Comparison of ENCODE assay signal across 10 cellular contexts in the genomic region with DNA sequence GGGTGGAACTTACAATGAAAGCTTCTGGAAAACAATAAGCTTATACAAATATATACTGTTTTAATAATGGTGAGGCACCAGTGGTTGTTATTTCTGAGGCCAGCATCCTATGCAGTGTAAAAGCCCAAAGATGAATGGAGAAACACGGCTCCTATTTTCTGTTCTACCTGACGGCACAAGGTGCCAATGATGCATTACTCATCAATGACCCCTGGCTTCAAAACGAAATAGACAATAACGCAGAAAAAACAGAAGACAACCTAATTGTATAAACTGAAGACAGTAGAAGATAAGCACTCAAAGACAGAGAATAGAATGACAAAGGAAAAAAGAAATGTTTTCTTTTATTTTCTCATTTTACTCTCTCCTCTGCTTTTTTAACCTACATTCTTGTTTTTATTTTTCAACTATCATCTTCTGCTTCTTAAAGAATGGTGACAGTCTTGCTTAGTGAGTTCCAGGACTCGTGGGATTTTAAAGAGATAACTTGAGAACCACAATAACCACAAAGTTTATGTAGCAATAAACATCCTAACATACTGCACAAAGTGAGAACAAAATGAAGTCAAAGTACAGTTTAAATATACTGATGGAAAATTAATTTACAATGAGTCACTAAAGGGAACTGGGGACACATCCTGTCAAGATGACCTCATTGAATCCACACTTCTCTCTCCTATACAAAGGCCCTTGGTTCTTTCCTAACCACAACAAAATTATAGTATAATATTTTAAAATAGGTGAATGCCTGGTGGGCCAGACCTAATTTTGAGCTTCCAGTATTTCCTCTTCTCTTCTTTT.
A peak's percentile ranks its signal among the peaks of the same experiment; 100 is the strongest.
DNase-seq lines count a peak whose midpoint lies in the region; ATAC-seq and TF ChIP-seq lines count a peak whose summit lies in the region.
"Had no signal": no experiment of that assay in that cellular context is flagged by ENCODE, and none has a peak within 500 bp of the region (broad histone marks: within the 10 kb centered on the region; RNA-seq: fewer than 3 reads in every experiment).

No MANE protein-coding gene starts in this region.

- no peaks in the 10 kb centered on the region for H3K36me3 Mint-ChIP-seq in stimulated activated effector memory CD8-positive, alpha-beta T cell treated with anti-CD3 and anti-CD28 coated beads, Interleukin-12 subunit alpha, Interleukin-12 subunit beta, amount 100 ng/mL, for 72 hours

- H3K4me3 ChIP-seq in fibroblast of mammary gland (ENCODE audit: control insufficient read depth, low read depth, low read length), result no peak overlapping the region

- peak; percentile 4 for DNase-seq in DMS79 treated with DMSO at 0.1 percent for 48 hours (lab: John Stamatoyannopoulos, UW)
- no peak for DNase-seq in DMS79 (lab: John Stamatoyannopoulos, UW)
- DNase-seq in SK-MEL-5 (ENCODE audit: low read depth, low spot score), result peak; percentile 45
- peak; percentile 97 for DNase-seq in fibroblast of mammary gland (ENCODE audit: low read depth)
- DNase-seq in stromal cell of bone marrow (ENCODE audit: low read depth), result peak; percentile 56
- no peak for DNase-seq in stimulated activated effector memory CD8-positive, alpha-beta T cell treated with anti-CD3 and anti-CD28 coated beads, Interleukin-12 subunit alpha, Interleukin-12 subunit beta, amount 100 ng/mL, for 72 hours (ENCODE audit: low spot score in 2 of 2)
- DNase-seq: 8988T, NCI-H187 had no signal

- H3K4me1 Mint-ChIP-seq in stimulated activated effector memory CD8-positive, alpha-beta T cell treated with anti-CD3 and anti-CD28 coated beads, Interleukin-12 subunit alpha, Interleukin-12 subunit beta, amount 100 ng/mL, for 72 hours, result no peaks in the 10 kb centered on the region

- no peak for TF ChIP-seq CTCF in fibroblast of mammary gland (conservative IDR thresholded peaks at IDR 0.05; ENCODE audit: control insufficient read depth, insufficient read depth, low read depth, low read length)

- H3K27ac Mint-ChIP-seq in stimulated activated effector memory CD8-positive, alpha-beta T cell treated with anti-CD3 and anti-CD28 coated beads, Interleukin-12 subunit alpha, Interleukin-12 subunit beta, amount 100 ng/mL, for 72 hours, result no peak overlapping the region

- in situ Hi-C loops in SK-MEL-5 (cut with HindIII; ENCODE audit: low pct_unique_long_range_greater_than_20kb, low sequenced_read_pairs), result no loop called here

- no peak for ATAC-seq in stimulated activated effector memory CD8-positive, alpha-beta T cell treated with anti-CD3 and anti-CD28 coated beads, Interleukin-12 subunit alpha, Interleukin-12 subunit beta, amount 100 ng/mL, for 72 hours
- ATAC-seq in GM21360 (IDR thresholded peaks at IDR 0.05; ENCODE audit: unreplicated experiment) (no peak), GM19035 (IDR thresholded peaks at IDR 0.05; ENCODE audit: unreplicated experiment) (no peak)

- H3K9me3 Mint-ChIP-seq in stimulated activated effector memory CD8-positive, alpha-beta T cell treated with anti-CD3 and anti-CD28 coated beads, Interleukin-12 subunit alpha, Interleukin-12 subunit beta, amount 100 ng/mL, for 72 hours, result no peaks in the 10 kb centered on the region

- no peak overlapping the region for H3K4me3 Mint-ChIP-seq in stimulated activated effector memory CD8-positive, alpha-beta T cell treated with anti-CD3 and anti-CD28 coated beads, Interleukin-12 subunit alpha, Interleukin-12 subunit beta, amount 100 ng/mL, for 72 hours

Comparison
In these comparisons a context has a peak if more than half of its experiments do, and no peak if none do; other contexts are left out.
1. DNase-seq: peak in DMS79 treated with DMSO at 0.1 percent for 48 hours (single experiment), SK-MEL-5 (single experiment), fibroblast of mammary gland (single experiment) and stromal cell of bone marrow (single experiment); none in DMS79 (single experiment) and stimulated activated effector memory CD8-positive, alpha-beta T cell treated with anti-CD3 and anti-CD28 coated beads, Interleukin-12 subunit alpha, Interleukin-12 subunit beta, amount 100 ng/mL, for 72 hours (0 of 2).